ENCODE assay signal across 9 cellular contexts in genomic region chr9:129888809-129889460, GRCh38. TPM values are rescaled to one million over a fixed set of nuclear protein-coding genes. Genes with fewer than 3 reads are reported as not detected.
DNase-seq lines count a peak whose midpoint lies in the region; ATAC-seq and TF ChIP-seq lines count a peak whose summit lies in the region.
"Had no signal": no experiment of that assay in that cellular context is flagged by ENCODE, and none has a peak within 500 bp of the region (broad histone marks: within the 10 kb centered on the region; RNA-seq: fewer than 3 reads in every experiment).

No MANE protein-coding gene starts in this region.

- H2AFZ ChIP-seq in Loucy (ENCODE audit: low read length) = no peak overlapping the region

- H3K4me1 Mint-ChIP-seq in dendritic cell treated with granulocyte-macrophage colony-stimulating factor and Interleukin-4, amounts not matched to agents 40 ng/mL and 50 ng/mL, for 4 days (ENCODE audit: low read depth) = peaks cover 83% of the 10 kb centered on the region

- peaks cover 37% of the 10 kb centered on the region for H3K79me2 ChIP-seq in Loucy (ENCODE audit: insufficient read depth, low read length)

- H3K4me3 Mint-ChIP-seq in dendritic cell treated with granulocyte-macrophage colony-stimulating factor and Interleukin-4, amounts not matched to agents 40 ng/mL and 50 ng/mL, for 4 days = peak overlapping the region; percentile 67

- H3K27ac ChIP-seq in left ventricle myocardium inferior (replicated peaks) (peak overlapping the region; percentile 92), thoracic aorta (peak overlapping the region in 1 of 2 donors; percentile 28), thyroid gland (peak overlapping the region in 1 of 3 donors; percentile 40)

- H3F3A ChIP-seq in Loucy (ENCODE audit: low read depth) = peaks cover 18% of the 10 kb centered on the region

- H3K27ac Mint-ChIP-seq in dendritic cell treated with granulocyte-macrophage colony-stimulating factor and Interleukin-4, amounts not matched to agents 40 ng/mL and 50 ng/mL, for 4 days = peak overlapping the region; percentile 86

- TF ChIP-seq POLR2A in thyroid gland (IDR thresholded peaks at IDR 0.05) = no peak

- H3K9ac ChIP-seq in Loucy (ENCODE audit: low read depth, low read length, poor library complexity, severe bottlenecking) = peak overlapping the region; percentile 94

- H3K9me2 ChIP-seq in Loucy (replicated peaks; ENCODE audit: low read depth, low read length) = no peaks in the 10 kb centered on the region

- H3K27me3 ChIP-seq in left ventricle myocardium inferior (ENCODE audit: low read depth) = no peaks in the 10 kb centered on the region
- no peaks in the 10 kb centered on the region for H3K27me3 ChIP-seq in Loucy (ENCODE audit: insufficient read depth, low read length, poor library complexity, severe bottlenecking)
- no peaks in the 10 kb centered on the region for H3K27me3 ChIP-seq in thoracic aorta (replicated peaks; ENCODE audit: insufficient read depth)
- no peaks in the 10 kb centered on the region for H3K27me3 ChIP-seq in thyroid gland

- WGBS in thyroid gland, 2 donors = 85 to 89% methylated on average over 23 of the region's 23 CpGs

- H3K9me3 ChIP-seq in left ventricle myocardium inferior (replicated peaks) (no peaks in the 10 kb centered on the region), Loucy (ENCODE audit: insufficient read depth, low read depth, low read length) (no peaks in the 10 kb centered on the region), thoracic aorta (no peaks in the 10 kb centered on the region), thyroid gland (no peaks in the 10 kb centered on the region)

- peak overlapping the region; percentile 66 for H3K4me3 ChIP-seq in left ventricle myocardium inferior
- H3K4me3 ChIP-seq in Loucy (ENCODE audit: low read length, poor library complexity, severe bottlenecking) = peak overlapping the region; percentile 63
- H3K4me3 ChIP-seq in thoracic aorta = peak overlapping the region; percentile 28
- H3K4me3 ChIP-seq in thyroid gland (replicated peaks in 1 of 3) = no peak overlapping the region

- H4K20me1 ChIP-seq in Loucy (ENCODE audit: insufficient read depth, low read length, poor library complexity, severe bottlenecking) = no peaks in the 10 kb centered on the region

- TF ChIP-seq CTCF in left ventricle myocardium inferior (IDR thresholded peaks at IDR 0.05; ENCODE audit: borderline replicate concordance) (no peak), Loucy (conservative IDR thresholded peaks at IDR 0.05; ENCODE audit: low read length) (no peak), thoracic aorta (IDR thresholded peaks at IDR 0.05) (no peak), thyroid gland (IDR thresholded peaks at IDR 0.05) (no peak)

- H3K4me1 ChIP-seq in left ventricle myocardium inferior (peaks cover 53% of the 10 kb centered on the region), Loucy (ENCODE audit: insufficient read depth, low read length, poor library complexity, severe bottlenecking) (peaks cover 76% of the 10 kb centered on the region), thoracic aorta (ENCODE audit: control insufficient read depth in 1 of 2, low read depth in 2 of 2) (peaks cover 23 to 58% of the 10 kb centered on the region in 2 donors), thyroid gland (peaks cover 59 to 64% of the 10 kb centered on the region in 2 donors)

- H3K27me3 Mint-ChIP-seq in dendritic cell treated with granulocyte-macrophage colony-stimulating factor and Interleukin-4, amounts not matched to agents 40 ng/mL and 50 ng/mL, for 4 days = no peaks in the 10 kb centered on the region

- H3K4me2 ChIP-seq in Loucy (ENCODE audit: low read depth, low read length, poor library complexity, severe bottlenecking) = peak overlapping the region; percentile 95

- no peak for ATAC-seq in Right ventricle myocardium superior (ENCODE audit: poor library complexity)
- ATAC-seq in thoracic aorta (ENCODE audit: insufficient number of reproducible peaks, low FRiP score, low read depth) = no peak

- H3K36me3 ChIP-seq in left ventricle myocardium inferior = peaks cover 8% of the 10 kb centered on the region
- H3K36me3 ChIP-seq in Loucy (ENCODE audit: insufficient read depth, low read length) = peaks cover 8% of the 10 kb centered on the region; the same call in 1 of the 2 replicates
- H3K36me3 ChIP-seq in thoracic aorta = no peaks in the 10 kb centered on the region
- peaks cover 7 to 15% of the 10 kb centered on the region in 2 donors for H3K36me3 ChIP-seq in thyroid gland

- no peak for DNase-seq in left ventricle myocardium inferior
- no peak for DNase-seq in Right ventricle myocardium superior
- DNase-seq in thoracic aorta (ENCODE audit: low spot score) = no peak
- no peak for DNase-seq in NCI-H128 (lab: John Stamatoyannopoulos, UW; ENCODE audit: unreplicated experiment)
- no peak for DNase-seq in thyroid gland
- DNase-seq in NCI-H2196 (lab: John Stamatoyannopoulos, UW; ENCODE audit: unreplicated experiment) = no peak
- DNase-seq: NCI-H1436 treated with DMSO at 0.1 percent for 48 hours had no signal

- intact Hi-C loops in left ventricle myocardium inferior (cut with micrococcal nuclease) (loop anchor here (10.0 kb wide), 1 partner anchor 346 kb away; no protein-coding TSS in a partner anchor), Right ventricle myocardium superior (cut with DNase I) (loop anchor here (5.0 to 10.0 kb wide), 3 partner anchors 153 to 353 kb away; partner anchors contain the start of gene FNBP1), thyroid gland (cut with DNase I) (loop anchor here (5.0 to 10.0 kb wide), 3 partner anchors 153 to 346 kb away; partner anchors contain the start of gene FNBP1)
- intact Hi-C loops in dendritic cell treated with granulocyte-macrophage colony-stimulating factor and Interleukin-4, amounts not matched to agents 40 ng/mL and 50 ng/mL, for 4 days (cut with micrococcal nuclease) = loop anchor here (5.0 kb wide), 2 partner anchors 163 to 208 kb away; partner anchors contain the start of gene GPR107

- peaks cover 60% of the 10 kb centered on the region for H3K36me3 Mint-ChIP-seq in dendritic cell treated with granulocyte-macrophage colony-stimulating factor and Interleukin-4, amounts not matched to agents 40 ng/mL and 50 ng/mL, for 4 days (ENCODE audit: low read depth)

- H3K9me3 Mint-ChIP-seq in dendritic cell treated with granulocyte-macrophage colony-stimulating factor and Interleukin-4, amounts not matched to agents 40 ng/mL and 50 ng/mL, for 4 days = no peaks in the 10 kb centered on the region

RNA-seq across cellular contexts. Expression of gene USP20, which starts 53.7 kb away (rescaled TPM):
- total RNA-seq in left ventricle myocardium inferior (13.2 TPM), Right ventricle myocardium superior (10.4 TPM), thoracic aorta (10 to 100 TPM; 47.8 to 51.2 TPM), thyroid gland (10 to 100 TPM; 23.9 to 61.8 (median 52.0) TPM)

RNA-seq across cellular contexts. Expression of gene C9orf78, which starts 53.9 kb away (rescaled TPM):
- total RNA-seq in left ventricle myocardium inferior (30.0 TPM), Right ventricle myocardium superior (31.4 TPM), thoracic aorta (100 to 1,000 TPM in 1 of 2 donors, 10 to 100 TPM in 1; 47.8 to 140 TPM), thyroid gland (10 to 100 TPM; 59.4 to 89.2 (median 81.4) TPM)

Comparison
In these comparisons a context has a peak if more than half of its experiments do, and no peak if none do; other contexts are left out.
1. H3K4me3 ChIP-seq: peak in left ventricle myocardium inferior (single experiment), Loucy (single experiment) and thoracic aorta (single experiment); none in thyroid gland (0 of 3).